2 cellular contexts compared by ENCODE assay signal in genomic region chr15:78007211-78007956, GRCh38.
TF ChIP-seq lines count a peak whose summit lies in the region.

No MANE protein-coding gene starts in this region.

TF ChIP-seq in liver, 16 proteins besides CTCF, POLR2A, EP300 and RAD21 (continued from another document):
- TF ChIP-seq, protein P1, sequence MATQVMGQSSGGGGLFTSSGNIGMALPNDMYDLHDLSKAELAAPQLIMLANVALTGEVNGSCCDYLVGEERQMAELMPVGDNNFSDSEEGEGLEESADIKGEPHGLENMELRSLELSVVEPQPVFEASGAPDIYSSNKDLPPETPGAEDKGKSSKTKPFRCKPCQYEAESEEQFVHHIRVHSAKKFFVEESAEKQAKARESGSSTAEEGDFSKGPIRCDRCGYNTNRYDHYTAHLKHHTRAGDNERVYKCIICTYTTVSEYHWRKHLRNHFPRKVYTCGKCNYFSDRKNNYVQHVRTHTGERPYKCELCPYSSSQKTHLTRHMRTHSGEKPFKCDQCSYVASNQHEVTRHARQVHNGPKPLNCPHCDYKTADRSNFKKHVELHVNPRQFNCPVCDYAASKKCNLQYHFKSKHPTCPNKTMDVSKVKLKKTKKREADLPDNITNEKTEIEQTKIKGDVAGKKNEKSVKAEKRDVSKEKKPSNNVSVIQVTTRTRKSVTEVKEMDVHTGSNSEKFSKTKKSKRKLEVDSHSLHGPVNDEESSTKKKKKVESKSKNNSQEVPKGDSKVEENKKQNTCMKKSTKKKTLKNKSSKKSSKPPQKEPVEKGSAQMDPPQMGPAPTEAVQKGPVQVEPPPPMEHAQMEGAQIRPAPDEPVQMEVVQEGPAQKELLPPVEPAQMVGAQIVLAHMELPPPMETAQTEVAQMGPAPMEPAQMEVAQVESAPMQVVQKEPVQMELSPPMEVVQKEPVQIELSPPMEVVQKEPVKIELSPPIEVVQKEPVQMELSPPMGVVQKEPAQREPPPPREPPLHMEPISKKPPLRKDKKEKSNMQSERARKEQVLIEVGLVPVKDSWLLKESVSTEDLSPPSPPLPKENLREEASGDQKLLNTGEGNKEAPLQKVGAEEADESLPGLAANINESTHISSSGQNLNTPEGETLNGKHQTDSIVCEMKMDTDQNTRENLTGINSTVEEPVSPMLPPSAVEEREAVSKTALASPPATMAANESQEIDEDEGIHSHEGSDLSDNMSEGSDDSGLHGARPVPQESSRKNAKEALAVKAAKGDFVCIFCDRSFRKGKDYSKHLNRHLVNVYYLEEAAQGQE (IDR thresholded peaks at IDR 0.05) = no peak
- no peak for TF ChIP-seq GABPA (IDR thresholded peaks at IDR 0.05 in 1 of 2, conservative IDR thresholded peaks at IDR 0.05 in 1 of 2)
- TF ChIP-seq FOXA1 (IDR thresholded peaks at IDR 0.05) = no peak
- TF ChIP-seq RXRA (IDR thresholded peaks at IDR 0.05) = no peak
- TF ChIP-seq NR2F2 (IDR thresholded peaks at IDR 0.05) = no peak
- TF ChIP-seq, protein P2, sequence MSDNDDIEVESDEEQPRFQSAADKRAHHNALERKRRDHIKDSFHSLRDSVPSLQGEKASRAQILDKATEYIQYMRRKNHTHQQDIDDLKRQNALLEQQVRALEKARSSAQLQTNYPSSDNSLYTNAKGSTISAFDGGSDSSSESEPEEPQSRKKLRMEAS (IDR thresholded peaks at IDR 0.05) = no peak
- TF ChIP-seq JUND (IDR thresholded peaks at IDR 0.05) = no peak
- no peak for TF ChIP-seq FOXA2 (IDR thresholded peaks at IDR 0.05)
- no peak for TF ChIP-seq HNF4G (IDR thresholded peaks at IDR 0.05)
- TF ChIP-seq, protein P3, sequence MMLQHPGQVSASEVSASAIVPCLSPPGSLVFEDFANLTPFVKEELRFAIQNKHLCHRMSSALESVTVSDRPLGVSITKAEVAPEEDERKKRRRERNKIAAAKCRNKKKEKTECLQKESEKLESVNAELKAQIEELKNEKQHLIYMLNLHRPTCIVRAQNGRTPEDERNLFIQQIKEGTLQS (IDR thresholded peaks at IDR 0.05) = no peak
- TF ChIP-seq, protein P4, sequence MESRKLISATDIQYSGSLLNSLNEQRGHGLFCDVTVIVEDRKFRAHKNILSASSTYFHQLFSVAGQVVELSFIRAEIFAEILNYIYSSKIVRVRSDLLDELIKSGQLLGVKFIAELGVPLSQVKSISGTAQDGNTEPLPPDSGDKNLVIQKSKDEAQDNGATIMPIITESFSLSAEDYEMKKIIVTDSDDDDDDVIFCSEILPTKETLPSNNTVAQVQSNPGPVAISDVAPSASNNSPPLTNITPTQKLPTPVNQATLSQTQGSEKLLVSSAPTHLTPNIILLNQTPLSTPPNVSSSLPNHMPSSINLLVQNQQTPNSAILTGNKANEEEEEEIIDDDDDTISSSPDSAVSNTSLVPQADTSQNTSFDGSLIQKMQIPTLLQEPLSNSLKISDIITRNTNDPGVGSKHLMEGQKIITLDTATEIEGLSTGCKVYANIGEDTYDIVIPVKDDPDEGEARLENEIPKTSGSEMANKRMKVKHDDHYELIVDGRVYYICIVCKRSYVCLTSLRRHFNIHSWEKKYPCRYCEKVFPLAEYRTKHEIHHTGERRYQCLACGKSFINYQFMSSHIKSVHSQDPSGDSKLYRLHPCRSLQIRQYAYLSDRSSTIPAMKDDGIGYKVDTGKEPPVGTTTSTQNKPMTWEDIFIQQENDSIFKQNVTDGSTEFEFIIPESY (IDR thresholded peaks at IDR 0.05) = no peak
- no peak for TF ChIP-seq TAF1 (conservative IDR thresholded peaks at IDR 0.05)

TF ChIP-seq in HepG2, 621 proteins besides CTCF, POLR2A, EP300 and RAD21 (continued from another document):
- no peak for TF ChIP-seq PHF5A (CRISPR knock-in tag; IDR thresholded peaks at IDR 0.05; ENCODE audit: low read depth, unreplicated experiment)
